18 cellular contexts compared by ENCODE assay signal in the genomic region with DNA sequence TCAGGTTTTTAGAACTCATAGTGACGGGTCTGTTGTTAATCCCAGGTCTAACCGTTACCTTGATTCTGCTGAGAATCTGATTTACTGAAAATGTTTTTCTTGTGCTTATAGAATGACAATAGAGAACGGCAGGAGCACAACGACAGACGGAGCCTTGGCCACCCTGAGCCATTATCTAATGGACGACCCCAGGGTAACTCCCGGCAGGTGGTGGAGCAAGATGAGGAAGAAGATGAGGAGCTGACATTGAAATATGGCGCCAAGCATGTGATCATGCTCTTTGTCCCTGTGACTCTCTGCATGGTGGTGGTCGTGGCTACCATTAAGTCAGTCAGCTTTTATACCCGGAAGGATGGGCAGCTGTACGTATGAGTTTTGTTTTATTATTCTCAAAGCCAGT.
"Had no signal": no experiment of that assay in that cellular context is flagged by ENCODE, and none has a peak within 500 bp of the region (broad histone marks: within the 10 kb centered on the region; RNA-seq: fewer than 3 reads in every experiment).

No MANE protein-coding gene starts in this region.

- H3K4me1 ChIP-seq: breast epithelium, left ventricle myocardium inferior, prostate gland, thyroid gland, upper lobe of right lung had no signal

- H3K27ac ChIP-seq: breast epithelium, coronary artery, left ventricle myocardium inferior, prostate gland, thyroid gland, upper lobe of right lung had no signal

- H3K4me3 Mint-ChIP-seq: activated CD8-positive, alpha-beta memory T cell treated with anti-CD3 and anti-CD28 coated beads, Interleukin-2, amount 10 ng/mL, durations not matched to agents 7 days and 5 days; immature natural killer cell; mesothelial cell of epicardium; T-cell had no signal

- H3K4me1 Mint-ChIP-seq: mesothelial cell of epicardium, T-cell had no signal

- DNase-seq: activated CD4-positive, alpha-beta T cell treated with anti-CD3 and anti-CD28 coated beads for 4 hours; activated CD4-positive, alpha-beta T cell treated with anti-CD3 and anti-CD28 coated beads, Interleukin-2, amount 50 U/mL, for 48 hours; activated CD4-positive, CD25-positive, alpha-beta regulatory T cell; activated CD8-positive, alpha-beta memory T cell treated with anti-CD3 and anti-CD28 coated beads, Interleukin-2, amount 10 ng/mL, durations not matched to agents 7 days and 5 days; immature natural killer cell; left ventricle myocardium inferior; mammary epithelial cell; naive thymus-derived CD8-positive, alpha-beta T cell; stimulated activated CD4-positive, alpha-beta T cell treated with anti-CD3 and anti-CD28 coated beads, Interleukin-4, amount 100 ng/mL, for 1 hour; stimulated activated naive CD4-positive, alpha-beta T cell treated with Interleukin-2 at 50 U/mL for 16 hours; T-cell; thyroid gland; upper lobe of right lung had no signal

- H3K9me3 Mint-ChIP-seq: activated naive CD4-positive, alpha-beta T cell treated with anti-CD3 and anti-CD28 coated beads, Interleukin-2, amount 50 U/mL, for 72 hours; immature natural killer cell; mesothelial cell of epicardium; naive thymus-derived CD8-positive, alpha-beta T cell; T-cell had no signal

- H3K27me3 Mint-ChIP-seq: activated CD8-positive, alpha-beta memory T cell treated with anti-CD3 and anti-CD28 coated beads, Interleukin-2, amount 10 ng/mL, durations not matched to agents 7 days and 5 days; naive thymus-derived CD8-positive, alpha-beta T cell; T-cell had no signal

- H3K36me3 ChIP-seq: breast epithelium, prostate gland had no signal

- H3K27me3 ChIP-seq: breast epithelium, thyroid gland, upper lobe of right lung had no signal

- H3K27ac Mint-ChIP-seq: activated CD8-positive, alpha-beta memory T cell treated with anti-CD3 and anti-CD28 coated beads, Interleukin-2, amount 10 ng/mL, durations not matched to agents 7 days and 5 days; mesothelial cell of epicardium; T-cell had no signal

- ATAC-seq: activated CD8-positive, alpha-beta memory T cell treated with anti-CD3 and anti-CD28 coated beads, Interleukin-2, amount 10 ng/mL, durations not matched to agents 7 days and 5 days; activated naive CD4-positive, alpha-beta T cell treated with anti-CD3 and anti-CD28 coated beads, Interleukin-2, amount 50 U/mL, for 72 hours; naive thymus-derived CD8-positive, alpha-beta T cell; T-cell; upper lobe of right lung had no signal

- H3K4me3 ChIP-seq: breast epithelium, coronary artery, left ventricle myocardium inferior, prostate gland, thyroid gland, upper lobe of right lung had no signal

- H3K9me3 ChIP-seq: breast epithelium, left ventricle myocardium inferior, prostate gland, thyroid gland, upper lobe of right lung had no signal
